Comparison of ENCODE assay signal across 7 cellular contexts in genomic region chrX:148067285-148067684, GRCh38.
"Had no signal": no experiment of that assay in that cellular context is flagged by ENCODE, and none has a peak within 500 bp of the region (broad histone marks: within the 10 kb centered on the region; RNA-seq: fewer than 3 reads in every experiment).

No MANE protein-coding gene starts in this region.

- H3K27ac ChIP-seq: HL-60, KMS-11 had no signal

- ATAC-seq: HepG2, K562 had no signal

- H3K4me3 ChIP-seq: K562 had no signal

- DNase-seq: IMR-90, KBM-7 had no signal

- FAIRE-seq: HepG2, HTR-8/SVneo, K562 had no signal
